ENCODE assay signal across 25 cellular contexts in the genomic region with DNA sequence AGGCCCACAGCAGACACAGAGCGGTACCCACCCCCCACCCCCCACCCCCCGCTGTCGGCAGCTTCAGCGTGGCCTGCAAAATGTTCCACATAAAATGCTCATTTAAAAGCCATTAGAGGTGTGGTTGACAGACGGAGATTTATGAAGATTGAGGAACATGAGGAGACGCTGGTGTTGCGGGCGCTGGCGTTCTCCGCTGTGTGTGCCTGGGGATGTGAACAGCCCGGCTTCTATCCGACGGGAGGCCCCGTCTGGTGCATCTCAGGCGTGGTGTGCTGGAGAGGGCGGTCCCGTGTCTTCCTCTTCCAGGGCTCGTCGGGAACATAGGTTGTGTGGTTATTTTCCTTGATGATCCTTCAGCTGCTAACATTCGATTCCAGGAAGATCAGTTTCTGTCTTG.
"Had no signal": no experiment of that assay in that cellular context is flagged by ENCODE, and none has a peak within 500 bp of the region (broad histone marks: within the 10 kb centered on the region; RNA-seq: fewer than 3 reads in every experiment).

No MANE protein-coding gene starts in this region.

- H3K27me3 ChIP-seq: neural progenitor cell, ovary, right lobe of liver, thyroid gland, tibial nerve, upper lobe of left lung, vagina had no signal

- H3K27ac ChIP-seq: neural progenitor cell, ovary, parathyroid adenoma, psoas muscle, right lobe of liver, sigmoid colon, stomach, thoracic aorta, thyroid gland, tibial nerve, upper lobe of left lung, vagina had no signal

- H3K4me1 ChIP-seq: neural progenitor cell, parathyroid adenoma, psoas muscle, right lobe of liver, sigmoid colon, stomach, thyroid gland, upper lobe of left lung, vagina had no signal

- ATAC-seq: naive thymus-derived CD8-positive, alpha-beta T cell; natural killer cell treated with Interleukin-12 subunit alpha and Interleukin-12 subunit beta and Interleukin-15 and Interleukin-18, amount 100 ng/mL, for 72 hours; psoas muscle; right lobe of liver; stimulated activated effector memory CD8-positive, alpha-beta T cell treated with anti-CD3 and anti-CD28 coated beads, Interleukin-12 subunit alpha, Interleukin-12 subunit beta, amount 100 ng/mL, for 72 hours; stimulated activated naive B cell treated with anti-CD40 and anti-IgM and Interleukin-4, amounts not matched to agents 10 μg/mL and 1 μg/mL and 100 μg/mL, for 72 hours had no signal

- H3K9me3 ChIP-seq: ovary, psoas muscle, right lobe of liver, sigmoid colon, stomach, thoracic aorta, thyroid gland, upper lobe of left lung, vagina had no signal

- DNase-seq: naive thymus-derived CD8-positive, alpha-beta T cell; nephron progenitor cell; occipital lobe; ovary; psoas muscle; right lobe of liver; sigmoid colon; small intestine; stimulated activated CD4-positive, alpha-beta T cell treated with anti-CD3 and anti-CD28 coated beads, Interleukin-15, amount 100 ng/mL, for 24 hours; stimulated activated CD4-positive, alpha-beta T cell treated with anti-CD3 and anti-CD28 coated beads, Interleukin-2, amount 100 ng/mL, for 24 hours; stimulated activated CD4-positive, alpha-beta T cell treated with anti-CD3 and anti-CD28 coated beads, Interleukin-2, amount 100 ng/mL, for 48 hours; stimulated activated CD4-positive, alpha-beta T cell treated with anti-CD3 and anti-CD28 coated beads, Interleukin-4, amount 100 ng/mL, for 24 hours; stimulated activated naive B cell treated with anti-CD40 and anti-IgM and Interleukin-4, amounts not matched to agents 10 μg/mL and 1 μg/mL and 100 μg/mL, for 72 hours; stimulated activated naive CD4-positive, alpha-beta T cell treated with Interleukin-2 at 50 U/mL for 16 hours; stomach; thyroid gland; trophoblast cell had no signal

- H3K36me3 ChIP-seq: neural progenitor cell, ovary, right lobe of liver, sigmoid colon, stomach, thoracic aorta, thyroid gland, tibial nerve, upper lobe of left lung, vagina had no signal

- H3K4me3 ChIP-seq: neural progenitor cell, ovary, psoas muscle, right lobe of liver, sigmoid colon, stomach, thoracic aorta, thyroid gland, tibial nerve, upper lobe of left lung, vagina had no signal
